19 cellular contexts compared by ENCODE assay signal in the genomic region with DNA sequence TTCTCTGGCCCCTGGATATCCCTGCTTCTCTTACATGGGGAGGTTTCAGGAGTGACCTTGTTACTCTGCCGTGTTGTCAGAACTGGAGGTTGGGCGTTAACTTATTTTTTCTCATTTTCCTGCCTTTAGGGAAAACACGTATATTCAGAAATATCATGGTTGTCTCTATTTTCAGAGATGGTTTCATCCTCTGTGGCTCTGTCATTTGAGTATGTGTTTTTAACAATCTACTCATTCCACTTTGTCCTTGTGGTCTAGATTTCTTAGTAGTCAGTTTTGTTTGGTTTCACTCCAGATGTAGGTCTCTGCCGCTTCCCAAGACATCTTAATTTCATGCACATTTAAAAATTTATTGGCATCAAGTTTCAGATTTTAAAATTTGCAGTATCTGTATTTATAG. TPM values are rescaled to one million over a fixed set of nuclear protein-coding genes. Genes with fewer than 3 reads are reported as not detected.
A peak's percentile ranks its signal among the peaks of the same experiment; 100 is the strongest.
DNase-seq lines count a peak whose midpoint lies in the region; ATAC-seq and TF ChIP-seq lines count a peak whose summit lies in the region.
"Had no signal": no experiment of that assay in that cellular context is flagged by ENCODE, and none has a peak within 500 bp of the region (broad histone marks: within the 10 kb centered on the region; RNA-seq: fewer than 3 reads in every experiment).

No MANE protein-coding gene starts in this region.

- peaks cover 77% of the 10 kb centered on the region for H3K4me1 Mint-ChIP-seq in activated naive CD4-positive, alpha-beta T cell treated with anti-CD3 and anti-CD28 coated beads for 36 hours (ENCODE audit: low read depth)
- H3K4me1 Mint-ChIP-seq in effector memory CD8-positive, alpha-beta T cell (ENCODE audit: low read depth in 2 of 2): peaks cover 37 to 81% of the 10 kb centered on the region in 2 donors

- H3K36me3 Mint-ChIP-seq in activated naive CD4-positive, alpha-beta T cell treated with anti-CD3 and anti-CD28 coated beads for 36 hours (ENCODE audit: low read depth): peaks cover 27% of the 10 kb centered on the region
- H3K36me3 Mint-ChIP-seq in effector memory CD8-positive, alpha-beta T cell (ENCODE audit: insufficient read depth): peaks cover 76% of the 10 kb centered on the region

- peak overlapping the region; percentile 87; the same call in 1 of the 2 replicates for H3K27ac ChIP-seq in VCaP
- H3K27ac ChIP-seq in substantia nigra (ENCODE audit: low read depth, low read length, poor library complexity, severe bottlenecking): peak overlapping the region; percentile 36
- H3K27ac ChIP-seq: parathyroid adenoma, upper lobe of right lung had no signal

- ATAC-seq in effector memory CD8-positive, alpha-beta T cell (replicated peaks): no peak
- ATAC-seq in GM19467 (IDR thresholded peaks at IDR 0.05; ENCODE audit: unreplicated experiment): no peak
- ATAC-seq: left colon, mucosa of descending colon, upper lobe of right lung had no signal

- no peak for DNase-seq in activated naive CD4-positive, alpha-beta T cell treated with anti-CD3 and anti-CD28 coated beads for 36 hours
- DNase-seq in activated naive CD4-positive, alpha-beta T cell (lab: John Stamatoyannopoulos, UW): no peak
- DNase-seq in effector memory CD8-positive, alpha-beta T cell: no peak
- DNase-seq in substantia nigra (lab: John Stamatoyannopoulos, UW): no peak
- no peak for DNase-seq in DMS79 (lab: John Stamatoyannopoulos, UW)
- DNase-seq in NCI-H2029 treated with DMSO at 0.1 percent for 48 hours (lab: John Stamatoyannopoulos, UW): no peak
- DNase-seq: caudate nucleus, endodermal cell, hypothalamus, left colon, mucosa of descending colon, NCI-H1092 treated with DMSO at 0.1 percent for 48 hours, NCI-H82, upper lobe of right lung had no signal

- no peak overlapping the region for H3K4me3 Mint-ChIP-seq in activated naive CD4-positive, alpha-beta T cell treated with anti-CD3 and anti-CD28 coated beads for 36 hours
- H3K4me3 Mint-ChIP-seq in effector memory CD8-positive, alpha-beta T cell: no peak overlapping the region
- H3K4me3 Mint-ChIP-seq: endodermal cell had no signal

- no peaks in the 10 kb centered on the region for H3K9me3 Mint-ChIP-seq in activated naive CD4-positive, alpha-beta T cell treated with anti-CD3 and anti-CD28 coated beads for 36 hours
- no peaks in the 10 kb centered on the region for H3K9me3 Mint-ChIP-seq in effector memory CD8-positive, alpha-beta T cell
- H3K9me3 Mint-ChIP-seq: endodermal cell had no signal

- H3K27me3 Mint-ChIP-seq in activated naive CD4-positive, alpha-beta T cell treated with anti-CD3 and anti-CD28 coated beads for 36 hours (ENCODE audit: low read depth): no peaks in the 10 kb centered on the region
- H3K27me3 Mint-ChIP-seq in effector memory CD8-positive, alpha-beta T cell: no peaks in the 10 kb centered on the region

- CTCF ChIA-PET in activated naive CD4-positive, alpha-beta T cell treated with anti-CD3 and anti-CD28 coated beads for 36 hours (lab: Charles Lee): interaction anchor here (0.6 to 3.1 kb wide), 6 partner anchors 10 to 839 kb away, joined by 3 to 11 read pairs (median 4); no protein-coding TSS in a partner anchor

- intact Hi-C loops in activated naive CD4-positive, alpha-beta T cell treated with anti-CD3 and anti-CD28 coated beads for 36 hours (cut with micrococcal nuclease): no loop called here

- H3K27ac Mint-ChIP-seq in activated naive CD4-positive, alpha-beta T cell treated with anti-CD3 and anti-CD28 coated beads for 36 hours: peak overlapping the region; percentile 48
- H3K27ac Mint-ChIP-seq in effector memory CD8-positive, alpha-beta T cell: peak overlapping the region; percentile 4 to 92
- H3K27ac Mint-ChIP-seq: endodermal cell had no signal

- no peak for TF ChIP-seq CTCF in VCaP (conservative IDR thresholded peaks at IDR 0.05)

RNA-seq across cellular contexts. Expression of a gene that starts 45.9 kb away (rescaled TPM):
- under 1 TPM; 0.40 to 0.48 TPM for total RNA-seq in activated naive CD4-positive, alpha-beta T cell treated with anti-CD3 and anti-CD28 coated beads for 36 hours
- total RNA-seq: A673 had no signal

RNA-seq across cellular contexts. Expression of a gene that starts 59.9 kb away (rescaled TPM):
- not detected for total RNA-seq in activated naive CD4-positive, alpha-beta T cell treated with anti-CD3 and anti-CD28 coated beads for 36 hours
- total RNA-seq: A673; endodermal cell; left colon; mucosa of descending colon; T-helper 1 cell treated with Interleukin-12 subunit alpha and Interleukin-12 subunit beta and Interleukin-4 antibody, amounts not matched to agents 30 ng/mL and 1 ng/mL, for 36 hours had no signal
